In genomic region chrX:88438209-88438608, GRCh38 we compare ENCODE assay signal across 2 cellular contexts.
TF ChIP-seq lines count a peak whose summit lies in the region.

No MANE protein-coding gene starts in this region.

TF ChIP-seq in HepG2, 621 proteins besides CTCF, POLR2A, EP300 and RAD21:
- TF ChIP-seq CREM (IDR thresholded peaks at IDR 0.05): no peak
- TF ChIP-seq CREM (CRISPR knock-in tag; IDR thresholded peaks at IDR 0.05): no peak
- peak; percentile 90 for TF ChIP-seq ZNF12 (CRISPR knock-in tag; IDR thresholded peaks at IDR 0.05)

TF ChIP-seq in A549, 52 proteins besides CTCF, POLR2A, EP300 and RAD21:
- TF ChIP-seq ATOH8 (CRISPR knock-in tag; IDR thresholded peaks at IDR 0.05; ENCODE audit: low read depth): no peak
- TF ChIP-seq EHMT2 (IDR thresholded peaks at IDR 0.05; ENCODE audit: low read depth): no peak
- TF ChIP-seq MAZ (IDR thresholded peaks at IDR 0.05; ENCODE audit: borderline replicate concordance, low read depth, low read length): no peak
- no peak for TF ChIP-seq MAX (IDR thresholded peaks at IDR 0.05)
- TF ChIP-seq JUNB (IDR thresholded peaks at IDR 0.05): no peak
- no peak for TF ChIP-seq HES2 (IDR thresholded peaks at IDR 0.05)
- TF ChIP-seq CEBPB (IDR thresholded peaks at IDR 0.05): no peak
- TF ChIP-seq SREBF2 (IDR thresholded peaks at IDR 0.05): no peak
- no peak for TF ChIP-seq EHF (CRISPR knock-in tag; IDR thresholded peaks at IDR 0.05)
- no peak for TF ChIP-seq ZC3H11A (IDR thresholded peaks at IDR 0.05)
- no peak for TF ChIP-seq ZSCAN20 (CRISPR knock-in tag; IDR thresholded peaks at IDR 0.05)
- TF ChIP-seq E2F6 (IDR thresholded peaks at IDR 0.05; ENCODE audit: borderline replicate concordance, low read depth): no peak
- TF ChIP-seq RARB (CRISPR knock-in tag; IDR thresholded peaks at IDR 0.05): no peak
- no peak for TF ChIP-seq CHD4 (IDR thresholded peaks at IDR 0.05; ENCODE audit: borderline replicate concordance)
- TF ChIP-seq PHF8 (IDR thresholded peaks at IDR 0.05; ENCODE audit: borderline replicate concordance, low read depth): no peak
- no peak for TF ChIP-seq RNF2 (IDR thresholded peaks at IDR 0.05; ENCODE audit: borderline replicate concordance, low read depth)
- TF ChIP-seq HOXA7 (CRISPR knock-in tag; IDR thresholded peaks at IDR 0.05): no peak
